In genomic region chrX:47201545-47201944, GRCh38 we compare ENCODE assay signal across 20 cellular contexts. TPM values are rescaled to one million over a fixed set of nuclear protein-coding genes. Genes with fewer than 3 reads are reported as not detected.
A peak's percentile ranks its signal among the peaks of the same experiment; 100 is the strongest.
DNase-seq lines count a peak whose midpoint lies in the region; TF ChIP-seq lines count a peak whose summit lies in the region.
"Had no signal": no experiment of that assay in that cellular context is flagged by ENCODE, and none has a peak within 500 bp of the region (broad histone marks: within the 10 kb centered on the region; RNA-seq: fewer than 3 reads in every experiment).

No MANE protein-coding gene starts in this region.

- H3K9me3 ChIP-seq in suprapubic skin (no peaks in the 10 kb centered on the region), adrenal gland (replicated peaks in 1 of 3) (no peaks in the 10 kb centered on the region)
- H3K9me3 ChIP-seq: Caco-2, SJCRH30 had no signal

- H3K4me1 ChIP-seq in suprapubic skin (peaks cover 29% of the 10 kb centered on the region), adrenal gland (replicated peaks in 1 of 2) (peaks cover 17 to 24% of the 10 kb centered on the region in 2 donors)
- H3K4me1 ChIP-seq: Caco-2, SJCRH30 had no signal

- H3K4me3 Mint-ChIP-seq in HFFc6 (no peak overlapping the region), chondrocyte (ENCODE audit: unreplicated experiment) (no peak overlapping the region), neural crest cell (peak overlapping the region; percentile 53)
- H3K4me3 Mint-ChIP-seq: H9 had no signal

- H3K27me3 ChIP-seq in suprapubic skin (no peaks in the 10 kb centered on the region), adrenal gland (no peaks in the 10 kb centered on the region)
- H3K27me3 ChIP-seq: SJCRH30 had no signal

- H3K4me1 Mint-ChIP-seq in HFFc6 (ENCODE audit: low read depth) (peaks cover 22% of the 10 kb centered on the region), chondrocyte (ENCODE audit: low read depth) (peaks cover 42% of the 10 kb centered on the region), neural crest cell (peaks cover 24% of the 10 kb centered on the region)

- TF ChIP-seq POLR2A in suprapubic skin (IDR thresholded peaks at IDR 0.05) (no peak), adrenal gland (IDR thresholded peaks at IDR 0.05) (no peak)

- intact Hi-C loops in adrenal gland (cut with DNase I): no loop called here

- H3K36me3 Mint-ChIP-seq in HFFc6 (ENCODE audit: low read depth) (peaks cover 10% of the 10 kb centered on the region; the same call in 1 of the 2 replicates), chondrocyte (ENCODE audit: low read depth) (peaks cover 63% of the 10 kb centered on the region), neural crest cell (ENCODE audit: low read depth) (peaks cover 44% of the 10 kb centered on the region)

- H3K27ac Mint-ChIP-seq in HFFc6 (peak overlapping the region; percentile 31), chondrocyte (ENCODE audit: unreplicated experiment) (peak overlapping the region; percentile 22), neural crest cell (ENCODE audit: unreplicated experiment) (no peak overlapping the region)

- H3K4me3 ChIP-seq in suprapubic skin (no peak overlapping the region), adrenal gland (no peak overlapping the region)
- H3K4me3 ChIP-seq: SJCRH30 had no signal

- no peak for TF ChIP-seq EP300 in suprapubic skin (IDR thresholded peaks at IDR 0.05)

- H3K27ac ChIP-seq in suprapubic skin: peak overlapping the region; percentile 74
- no peak overlapping the region for H3K27ac ChIP-seq in adrenal gland

- H3K36me3 ChIP-seq in suprapubic skin (peaks cover 78% of the 10 kb centered on the region), adrenal gland (replicated peaks in 1 of 2) (peaks cover 0 to 82% of the 10 kb centered on the region in 2 donors)

- H3K27me3 Mint-ChIP-seq in HFFc6 (ENCODE audit: insufficient read depth): no peaks in the 10 kb centered on the region
- no peaks in the 10 kb centered on the region for H3K27me3 Mint-ChIP-seq in chondrocyte (ENCODE audit: low read depth)
- H3K27me3 Mint-ChIP-seq in neural crest cell (ENCODE audit: low read depth): no peaks in the 10 kb centered on the region

- DNase-seq in HFFc6: no peak
- no peak for DNase-seq in chondrocyte (ENCODE audit: low spot score)
- no peak for DNase-seq in neural crest cell (ENCODE audit: low read depth, low spot score)
- no peak for DNase-seq in suprapubic skin (ENCODE audit: low spot score in 2 of 2)
- no peak for DNase-seq in kidney tubule cell (ENCODE audit: low spot score)
- DNase-seq in adrenal gland: no peak
- DNase-seq in NCI-H1092 (lab: John Stamatoyannopoulos, UW): no peak
- DNase-seq: Caco-2; DMS53; H9; Karpas-422; MM.1S; NCI-H1417; NCI-H2081; NCI-H226; NCI-H69; NK-92 treated with Interleukin-12 subunit alpha and Interleukin-12 subunit beta, amount 100 ng/mL, for 24 hours; OCI-M1; RPMI8226; SJCRH30 had no signal

- no peak for TF ChIP-seq CTCF in HFFc6 (IDR thresholded peaks at IDR 0.05)
- TF ChIP-seq CTCF in chondrocyte (IDR thresholded peaks at IDR 0.05): no peak
- TF ChIP-seq CTCF in neural crest cell (conservative IDR thresholded peaks at IDR 0.05): no peak
- no peak for TF ChIP-seq CTCF in suprapubic skin (IDR thresholded peaks at IDR 0.05)
- no peak for TF ChIP-seq CTCF in adrenal gland (IDR thresholded peaks at IDR 0.05)

- H3K9me3 Mint-ChIP-seq in HFFc6: no peaks in the 10 kb centered on the region
- no peaks in the 10 kb centered on the region for H3K9me3 Mint-ChIP-seq in chondrocyte (ENCODE audit: low read depth)
- no peaks in the 10 kb centered on the region for H3K9me3 Mint-ChIP-seq in neural crest cell
- H3K9me3 Mint-ChIP-seq: H9 had no signal

- WGBS in suprapubic skin: 89% methylated on average over 4 of the region's 5 CpGs
- 64 to 100% (median 86%) methylated on average over 1 to 5 of the region's 5 CpGs for WGBS in adrenal gland, 4 donors

RNA-seq across cellular contexts. Expression of gene UBA1, which starts 7.9 kb away (rescaled TPM):
- total RNA-seq in HFFc6 (2021; fragmentation: NEBNext Ultra II Directional; extraction: Animal tissue kit (Norgen Biotek cat#: 25700)): 100 to 1,000 TPM; 268 to 291 (median 282) TPM
- total RNA-seq in chondrocyte (299 to 312 TPM (median 311 TPM) in 3 replicates), neural crest cell (484 and 498 TPM in 2 replicates), suprapubic skin (100 to 1,000 TPM; 146 to 186 (median 157) TPM), adrenal gland (100 to 1,000 TPM; 167 to 356 (median 260) TPM)
- 100 to 1,000 TPM; 160 to 214 (median 202) TPM for polyA plus RNA-seq in adrenal gland

RNA-seq across cellular contexts. Expression of gene CDK16, which starts 16.9 kb away (rescaled TPM):
- total RNA-seq in HFFc6 (2021; fragmentation: NEBNext Ultra II Directional; extraction: Animal tissue kit (Norgen Biotek cat#: 25700)): 100 to 1,000 TPM; 106 to 128 (median 114) TPM
- total RNA-seq in chondrocyte (172 to 183 TPM (median 179 TPM) in 3 replicates), neural crest cell (281 and 289 TPM in 2 replicates), suprapubic skin (10 to 100 TPM; 70.5 to 90.1 (median 88.0) TPM), adrenal gland (100 to 1,000 TPM; 101 to 187 (median 115) TPM)
- 100 to 1,000 TPM in 2 of 3 donors, 10 to 100 TPM in 1; 74.7 to 137 (median 123) TPM for polyA plus RNA-seq in adrenal gland

RNA-seq across cellular contexts. Expression of gene USP11, which starts 31.3 kb away (rescaled TPM):
- total RNA-seq in HFFc6 (2021; fragmentation: NEBNext Ultra II Directional; extraction: Animal tissue kit (Norgen Biotek cat#: 25700)): 10 to 100 TPM; 55.2 to 68.7 (median 62.8) TPM
- total RNA-seq in chondrocyte (151 to 189 TPM (median 157 TPM) in 3 replicates), neural crest cell (232 and 245 TPM in 2 replicates), suprapubic skin (10 to 100 TPM; 15.4 to 28.3 (median 20.9) TPM), adrenal gland (10 to 100 TPM; 27.4 to 63.0 (median 56.5) TPM)
- polyA plus RNA-seq in adrenal gland: 10 to 100 TPM; 35.5 to 57.8 (median 50.1) TPM

RNA-seq across cellular contexts. Expression of gene RBM10, which starts 56.5 kb away (rescaled TPM):
- 10 to 100 TPM; 38.8 to 44.3 (median 41.7) TPM for total RNA-seq in HFFc6 (2021; fragmentation: NEBNext Ultra II Directional; extraction: Animal tissue kit (Norgen Biotek cat#: 25700))
- 29.0 to 36.3 TPM (median 29.6 TPM) in 3 replicates for total RNA-seq in chondrocyte
- total RNA-seq in neural crest cell: 87.7 and 89.2 TPM in 2 replicates
- 10 to 100 TPM; 27.9 to 33.1 (median 30.2) TPM for total RNA-seq in suprapubic skin
- 10 to 100 TPM; 27.7 to 54.8 (median 36.3) TPM for total RNA-seq in adrenal gland
- polyA plus RNA-seq in adrenal gland: 10 to 100 TPM; 35.2 to 75.9 (median 47.8) TPM

RNA-seq across cellular contexts. Expression of gene NDUFB11, which starts 57.0 kb away (rescaled TPM):
- 10 to 100 TPM; 80.0 to 88.8 (median 84.4) TPM for total RNA-seq in HFFc6 (2021; fragmentation: NEBNext Ultra II Directional; extraction: Animal tissue kit (Norgen Biotek cat#: 25700))
- total RNA-seq in chondrocyte: 60.7 to 65.4 TPM (median 60.8 TPM) in 3 replicates
- total RNA-seq in neural crest cell: 113 and 115 TPM in 2 replicates
- 10 to 100 TPM; 28.0 to 67.3 (median 51.7) TPM for total RNA-seq in suprapubic skin
- total RNA-seq in adrenal gland: 100 to 1,000 TPM in 7 of 8 donors, 10 to 100 TPM in 1; 77.0 to 159 (median 153) TPM
- 100 to 1,000 TPM in 1 of 3 donors, 10 to 100 TPM in 2; 49.6 to 110 (median 70.0) TPM for polyA plus RNA-seq in adrenal gland
